Comparison of ENCODE assay signal across 8 cellular contexts in genomic region chr6:85923013-85923430, GRCh38.
DNase-seq lines count a peak whose midpoint lies in the region; ATAC-seq and TF ChIP-seq lines count a peak whose summit lies in the region.

No MANE protein-coding gene starts in this region.

- TF ChIP-seq POLR2A in NB4 (IDR thresholded peaks at IDR 0.05; ENCODE audit: extremely low read depth, insufficient read length) (no peak), vagina (IDR thresholded peaks at IDR 0.05) (no peak)

- no peaks in the 10 kb centered on the region for H3K36me3 ChIP-seq in vagina

- intact Hi-C loops in vagina (cut with DNase I) = no loop called here

- no peak overlapping the region for H3K4me3 Mint-ChIP-seq in osteocyte (ENCODE audit: unreplicated experiment)

- H3K9me3 ChIP-seq in vagina = no peaks in the 10 kb centered on the region

- no peaks in the 10 kb centered on the region for H3K4me1 ChIP-seq in vagina

- ATAC-seq in GM18519 (IDR thresholded peaks at IDR 0.05; ENCODE audit: low FRiP score, unreplicated experiment) (peak; percentile 92), HG02852 (IDR thresholded peaks at IDR 0.05; ENCODE audit: unreplicated experiment) (peak; percentile 93)

- DNase-seq in COLO668 (lab: John Stamatoyannopoulos, UW; ENCODE audit: unreplicated experiment) = peak; percentile 7
- peak; percentile 74 for DNase-seq in NB4 (ENCODE audit: low read depth)
- DNase-seq in SKM-1 treated with dmso at 0.1 percent for 144 hours (lab: John Stamatoyannopoulos, UW; ENCODE audit: unreplicated experiment) = peak; percentile 58
- DNase-seq in fibroblast of mammary gland (ENCODE audit: low read depth) = peak; percentile 48
- DNase-seq in osteocyte (ENCODE audit: extremely low spot score, unreplicated experiment) = no peak
- DNase-seq in vagina (ENCODE audit: extremely low spot score in 2 of 2) = no peak

- H3K27me3 ChIP-seq in vagina = no peaks in the 10 kb centered on the region

- H3K36me3 Mint-ChIP-seq in osteocyte (ENCODE audit: unreplicated experiment) = no peaks in the 10 kb centered on the region

- no peak overlapping the region for H3K27ac Mint-ChIP-seq in osteocyte (ENCODE audit: unreplicated experiment)

- no peaks in the 10 kb centered on the region for H3K4me1 Mint-ChIP-seq in osteocyte (ENCODE audit: unreplicated experiment)

- TF ChIP-seq CTCF in NB4 (IDR thresholded peaks at IDR 0.05; ENCODE audit: low read depth, low read length) = peak; percentile 81
- TF ChIP-seq CTCF in fibroblast of mammary gland (conservative IDR thresholded peaks at IDR 0.05; ENCODE audit: control insufficient read depth, insufficient read depth, low read depth, low read length) = peak; percentile 55
- peak; percentile 65 for TF ChIP-seq CTCF in osteocyte (IDR thresholded peaks at IDR 0.05)
- TF ChIP-seq CTCF in vagina (IDR thresholded peaks at IDR 0.05) = no peak

- H3K9me3 Mint-ChIP-seq in osteocyte (ENCODE audit: unreplicated experiment) = no peaks in the 10 kb centered on the region

- H3K4me3 ChIP-seq in NB4 (ENCODE audit: low read depth, low read length) (no peak overlapping the region), fibroblast of mammary gland (ENCODE audit: control insufficient read depth, low read depth, low read length) (no peak overlapping the region), vagina (no peak overlapping the region)

- no peak overlapping the region for H3K27ac ChIP-seq in vagina

- no peaks in the 10 kb centered on the region for H3K27me3 Mint-ChIP-seq in osteocyte (ENCODE audit: unreplicated experiment)

Comparison
In these comparisons a context has a peak if more than half of its experiments do, and no peak if none do; other contexts are left out.
1. DNase-seq: peak in COLO668 (single experiment), NB4 (single experiment), SKM-1 treated with dmso at 0.1 percent for 144 hours (single experiment) and fibroblast of mammary gland (single experiment); none in osteocyte (single experiment) and vagina (0 of 2).
2. CTCF ChIP-seq: peak in NB4 (single experiment), fibroblast of mammary gland (single experiment) and osteocyte (single experiment); none in vagina (0 of 3).